ENCODE assay signal across 1 cellular context in genomic region chr16:69363281-69363717, GRCh38.
A peak's percentile ranks its signal among the peaks of the same experiment; 100 is the strongest.
TF ChIP-seq lines count a peak whose summit lies in the region.

No MANE protein-coding gene starts in this region.

TF ChIP-seq in IMR-90, 13 proteins besides CTCF, POLR2A, EP300 and RAD21:
- TF ChIP-seq MXI1 (IDR thresholded peaks at IDR 0.05; ENCODE audit: borderline replicate concordance, low read depth, low read length) (no peak), CEBPB (IDR thresholded peaks at IDR 0.05; ENCODE audit: low read depth, low read length) (peak; percentile 86)
